ENCODE assay signal across 1 cellular context in genomic region chr20:48025661-48026060, GRCh38.
TF ChIP-seq lines count a peak whose summit lies in the region.

No MANE protein-coding gene starts in this region.

TF ChIP-seq in A549, 52 proteins besides CTCF, POLR2A, EP300 and RAD21 (continued from another document):
- TF ChIP-seq RNF2 (IDR thresholded peaks at IDR 0.05; ENCODE audit: borderline replicate concordance, low read depth) (no peak), CHD4 (IDR thresholded peaks at IDR 0.05; ENCODE audit: borderline replicate concordance) (no peak), HES2 (IDR thresholded peaks at IDR 0.05) (no peak), POLR2AphosphoS2 (conservative IDR thresholded peaks at IDR 0.05; ENCODE audit: low read length) (no peak), SMC3 (IDR thresholded peaks at IDR 0.05) (no peak), ESRRA (IDR thresholded peaks at IDR 0.05; ENCODE audit: borderline replicate concordance, low read length) (no peak), MYC (IDR thresholded peaks at IDR 0.05; ENCODE audit: borderline replicate concordance, low read length) (no peak), EHMT2 (IDR thresholded peaks at IDR 0.05; ENCODE audit: low read depth) (no peak), ATOH8 (CRISPR knock-in tag; IDR thresholded peaks at IDR 0.05; ENCODE audit: low read depth) (no peak), ZFP36 (IDR thresholded peaks at IDR 0.05; ENCODE audit: borderline replicate concordance, partially characterized antibody) (no peak), MAZ (IDR thresholded peaks at IDR 0.05; ENCODE audit: borderline replicate concordance, low read depth, low read length) (no peak)
